In genomic region chr1:225809842-225810578, GRCh38 we compare ENCODE assay signal across 8 cellular contexts. TPM values are rescaled to one million over a fixed set of nuclear protein-coding genes. Genes with fewer than 3 reads are reported as not detected.
DNase-seq lines count a peak whose midpoint lies in the region; ATAC-seq and TF ChIP-seq lines count a peak whose summit lies in the region.

Gene EPHX1, plus strand, starts transcription at chr1:225810124. Its CDS starts 18,606 bp downstream, at chr1:225828730.

- H3K4me1 ChIP-seq in suprapubic skin: peaks cover 52% of the 10 kb centered on the region

- peak within 1 kb of the TSS; percentile 59 for H3K27ac Mint-ChIP-seq in activated naive CD4-positive, alpha-beta T cell treated with anti-CD3 and anti-CD28 coated beads for 36 hours

- H3K4me1 Mint-ChIP-seq in activated naive CD4-positive, alpha-beta T cell treated with anti-CD3 and anti-CD28 coated beads for 36 hours (ENCODE audit: low read depth): peaks cover 14% of the 10 kb centered on the region

- peak; percentile 96 for ATAC-seq in GM21786 (IDR thresholded peaks at IDR 0.05; ENCODE audit: unreplicated experiment)

- H3K27me3 Mint-ChIP-seq in activated naive CD4-positive, alpha-beta T cell treated with anti-CD3 and anti-CD28 coated beads for 36 hours (ENCODE audit: low read depth): no peaks in the 10 kb centered on the region

- TF ChIP-seq CTCF in suprapubic skin (IDR thresholded peaks at IDR 0.05): peak; percentile 12 to 18

- H3K9me3 ChIP-seq in suprapubic skin: no peaks in the 10 kb centered on the region

- peak; percentile 91 for DNase-seq in EL
- DNase-seq in Kasumi-1 (lab: John Stamatoyannopoulos, UW): peak; percentile 84 to 88
- DNase-seq in SHP77 treated with DMSO at 0.1 percent for 48 hours (lab: John Stamatoyannopoulos, UW): peak; percentile 29
- DNase-seq in activated naive CD4-positive, alpha-beta T cell treated with anti-CD3 and anti-CD28 coated beads for 36 hours: peak; percentile 79
- DNase-seq in germinal center (ENCODE audit: low spot score): peak; percentile 74
- peak; percentile 83 for DNase-seq in occipital lobe (lab: John Stamatoyannopoulos, UW)
- peak; percentile 91 to 93 for DNase-seq in suprapubic skin (ENCODE audit: low spot score in 2 of 2)

- TF ChIP-seq POLR2A in suprapubic skin (IDR thresholded peaks at IDR 0.05): peak in 1 of 2 donors; percentile 81

- intact Hi-C loops in activated naive CD4-positive, alpha-beta T cell treated with anti-CD3 and anti-CD28 coated beads for 36 hours (cut with micrococcal nuclease): loop anchor here (1.0 to 2.0 kb wide), 2 partner anchors 33 to 73 kb away; partner anchors contain the start of genes SRP9 and TMEM63A

- no peaks in the 10 kb centered on the region for H3K9me3 Mint-ChIP-seq in activated naive CD4-positive, alpha-beta T cell treated with anti-CD3 and anti-CD28 coated beads for 36 hours

- peak within 1 kb of the TSS; percentile 83 for H3K27ac ChIP-seq in suprapubic skin

- peak within 1 kb of the TSS; percentile 77 for H3K4me3 ChIP-seq in suprapubic skin

- H3K36me3 Mint-ChIP-seq in activated naive CD4-positive, alpha-beta T cell treated with anti-CD3 and anti-CD28 coated beads for 36 hours (ENCODE audit: low read depth): no peaks in the 10 kb centered on the region

- TF ChIP-seq EP300 in suprapubic skin (IDR thresholded peaks at IDR 0.05): no peak

- no peaks in the 10 kb centered on the region for H3K27me3 ChIP-seq in suprapubic skin

- CTCF ChIA-PET in activated naive CD4-positive, alpha-beta T cell treated with anti-CD3 and anti-CD28 coated beads for 36 hours (lab: Charles Lee): interaction anchor here (0.7 to 1.2 kb wide), 4 partner anchors 11 to 1718 kb away, joined by 3 to 4 read pairs (median 3); partner anchors contain the start of gene SRP9

- no peaks in the 10 kb centered on the region for H3K36me3 ChIP-seq in suprapubic skin

- WGBS in suprapubic skin: 0% methylated on average over 27 of the region's 80 CpGs

- peak within 1 kb of the TSS; percentile 71 for H3K4me3 Mint-ChIP-seq in activated naive CD4-positive, alpha-beta T cell treated with anti-CD3 and anti-CD28 coated beads for 36 hours

RNA-seq across cellular contexts. Expression of gene EPHX1, which starts in this region (rescaled TPM):
- total RNA-seq in activated naive CD4-positive, alpha-beta T cell treated with anti-CD3 and anti-CD28 coated beads for 36 hours: 1 to 10 TPM; 3.8 to 5.0 TPM
- total RNA-seq in occipital lobe (7.2 TPM), suprapubic skin (10 to 100 TPM; 30.3 to 72.8 (median 53.7) TPM)

Comparison
In these comparisons a context has a peak if more than half of its experiments do, and no peak if none do; other contexts are left out.
1. Peak in every context shown above with its lines: DNase-seq, ATAC-seq, H3K4me3 ChIP-seq and H3K27ac ChIP-seq.
2. DNase-seq: peak in every context shown above with its lines; median percentile 92 in suprapubic skin; 91 in EL; 86 in Kasumi-1; 83 in occipital lobe; 79 in activated naive CD4-positive, alpha-beta T cell treated with anti-CD3 and anti-CD28 coated beads for 36 hours; 74 in germinal center; 29 in SHP77 treated with DMSO at 0.1 percent for 48 hours.